In the genomic region with DNA sequence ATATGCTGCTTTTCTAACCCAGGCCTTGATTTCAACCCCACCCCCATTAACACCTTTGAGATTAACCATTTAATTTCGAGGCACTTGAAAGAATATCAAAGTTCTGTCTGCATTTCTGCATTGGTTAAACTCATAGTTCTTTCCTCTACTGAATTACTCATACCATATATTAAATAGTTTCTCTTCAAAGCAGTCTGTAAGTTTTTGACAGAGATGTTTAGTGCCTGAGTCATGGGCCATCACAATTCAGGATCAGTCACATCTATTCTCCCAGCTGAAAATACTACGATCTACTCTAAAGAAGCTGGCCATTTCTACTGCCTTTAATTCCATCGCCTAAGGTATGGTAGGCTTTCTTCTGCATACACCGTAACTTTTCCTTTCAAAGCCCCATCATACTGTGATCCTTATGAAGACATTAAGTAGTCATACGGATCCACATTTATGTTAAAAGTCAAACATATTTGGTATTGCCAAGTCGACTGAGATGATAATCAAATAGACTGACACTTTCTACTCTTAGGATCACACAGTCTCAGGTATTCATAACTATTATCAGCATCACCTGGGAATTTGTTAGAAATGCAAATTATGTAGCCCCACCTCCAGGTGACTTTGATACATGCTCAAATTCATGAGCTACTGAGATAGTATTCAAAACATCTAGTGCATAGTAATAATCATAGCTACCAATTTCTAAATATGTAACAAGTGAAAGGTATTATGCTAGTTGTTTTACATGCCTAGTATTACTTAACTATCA, we compare ENCODE assay signal across 19 cellular contexts.
A peak's percentile ranks its signal among the peaks of the same experiment; 100 is the strongest.
DNase-seq lines count a peak whose midpoint lies in the region; ATAC-seq and TF ChIP-seq lines count a peak whose summit lies in the region.
"Had no signal": no experiment of that assay in that cellular context is flagged by ENCODE, and none has a peak within 500 bp of the region (broad histone marks: within the 10 kb centered on the region; RNA-seq: fewer than 3 reads in every experiment).

No MANE protein-coding gene starts in this region.

- H3K27me3 ChIP-seq in PC-3 (ENCODE audit: low read length), result 0 out of 2 replicates have a peak, but pooled peaks cover 4% of the 10 kb centered on the region
- H3K27me3 ChIP-seq: colonic mucosa, right lobe of liver, upper lobe of right lung had no signal

- no peaks in the 10 kb centered on the region for H3K36me3 ChIP-seq in PC-3 (ENCODE audit: low read depth, low read length)
- H3K36me3 ChIP-seq: colonic mucosa, left ventricle myocardium inferior, right lobe of liver, upper lobe of right lung had no signal

- H3K9me3 ChIP-seq in PC-3 (ENCODE audit: low read length), result no peaks in the 10 kb centered on the region
- H3K9me3 ChIP-seq: colonic mucosa, right lobe of liver, upper lobe of right lung had no signal

- H3K4me2 ChIP-seq in PC-3 (ENCODE audit: low read length), result no peak overlapping the region

- POLR2A ChIA-PET in PC-3 (lab: Charles Lee; ENCODE audit: unreplicated experiment), result no interaction called here

- no peaks in the 10 kb centered on the region for H3K9me2 ChIP-seq in PC-3 (replicated peaks; ENCODE audit: low read length)

- H3K27ac ChIP-seq in PC-3 (ENCODE audit: low read length), result no peak overlapping the region
- H3K27ac ChIP-seq: colonic mucosa, left ventricle myocardium inferior, right lobe of liver, upper lobe of right lung had no signal

- DNase-seq in GM03348 (ENCODE audit: low spot score), result peak; percentile 6
- DNase-seq in PC-3, result peak; percentile 49
- peak; percentile 19 for DNase-seq in fibroblast of mammary gland (ENCODE audit: low read depth)
- DNase-seq in skeletal muscle cell (ENCODE audit: low read depth), result peak; percentile 15
- DNase-seq: activated naive CD4-positive, alpha-beta T cell treated with Interleukin-2 at 50 U/mL for 16 hours; AML-193; aorta; colonic mucosa; left ventricle myocardium inferior; NCI-H1417; occipital lobe; right lobe of liver; upper lobe of right lung had no signal

- H3K79me2 ChIP-seq in PC-3 (ENCODE audit: low read length), result no peaks in the 10 kb centered on the region

- no peak overlapping the region for H3K9ac ChIP-seq in PC-3 (ENCODE audit: low read length)

- no peaks in the 10 kb centered on the region; the same call in 1 of the 2 replicates for H3K4me1 ChIP-seq in PC-3 (ENCODE audit: insufficient read depth, low read length)
- H3K4me1 ChIP-seq: colonic mucosa, left ventricle myocardium inferior, right lobe of liver, upper lobe of right lung had no signal

- TF ChIP-seq CTCF in PC-3 (conservative IDR thresholded peaks at IDR 0.05; ENCODE audit: low read depth, low read length) (no peak), fibroblast of mammary gland (conservative IDR thresholded peaks at IDR 0.05; ENCODE audit: control insufficient read depth, insufficient read depth, low read depth, low read length) (no peak)

- BruUV-seq in PC-3 (replicated peaks; lab: Mats Ljungman, UMichigan), result no TSS peak

- intact Hi-C loops in PC-3 (cut with micrococcal nuclease), result no loop called here

- no peak overlapping the region for H3K4me3 ChIP-seq in PC-3 (ENCODE audit: low read length)
- H3K4me3 ChIP-seq in fibroblast of mammary gland (ENCODE audit: control insufficient read depth, low read depth, low read length), result no peak overlapping the region
- no peak overlapping the region for H3K4me3 ChIP-seq in skeletal muscle cell (ENCODE audit: low read depth, low read length)
- H3K4me3 ChIP-seq: colonic mucosa, GM12878, left ventricle myocardium inferior, right lobe of liver, upper lobe of right lung had no signal

- CTCF ChIA-PET in PC-3 (lab: Charles Lee), result interaction anchor here (0.9 kb wide), 1 partner anchor 232 kb away, joined by 3 read pairs; no protein-coding TSS in a partner anchor

- H2AFZ ChIP-seq in PC-3 (ENCODE audit: low read length), result no peak overlapping the region

- H3F3A ChIP-seq in PC-3 (ENCODE audit: low read length, unreplicated experiment), result no peaks in the 10 kb centered on the region

- no peaks in the 10 kb centered on the region for H4K20me1 ChIP-seq in PC-3 (ENCODE audit: low read length)

- ATAC-seq in PC-3, result peak; percentile 45
- ATAC-seq in HG03432 (IDR thresholded peaks at IDR 0.05; ENCODE audit: unreplicated experiment), result no peak
- no peak for ATAC-seq in HG03039 (IDR thresholded peaks at IDR 0.05; ENCODE audit: unreplicated experiment)
- ATAC-seq in HG03571 (IDR thresholded peaks at IDR 0.05; ENCODE audit: unreplicated experiment), result no peak
- ATAC-seq: GM12878, HCT116, Panc1, right lobe of liver had no signal
